Comparison of ENCODE assay signal across 16 cellular contexts in genomic region chr17:75318615-75319222, GRCh38. TPM values are rescaled to one million over a fixed set of nuclear protein-coding genes. Genes with fewer than 3 reads are reported as not detected.
DNase-seq lines count a peak whose midpoint lies in the region; ATAC-seq and TF ChIP-seq lines count a peak whose summit lies in the region.
"Had no signal": no experiment of that assay in that cellular context is flagged by ENCODE, and none has a peak within 500 bp of the region (broad histone marks: within the 10 kb centered on the region; RNA-seq: fewer than 3 reads in every experiment).

No MANE protein-coding gene starts in this region.

- ATAC-seq in heart left ventricle: no peak
- no peak for ATAC-seq in GM19328 (IDR thresholded peaks at IDR 0.05; ENCODE audit: unreplicated experiment)
- ATAC-seq: left colon had no signal

- no peaks in the 10 kb centered on the region for H3K9me2 ChIP-seq in SU-DHL-6 (replicated peaks; ENCODE audit: insufficient read depth, low read length)

- no peak for TF ChIP-seq POLR2A in heart left ventricle (IDR thresholded peaks at IDR 0.05)
- no peak for TF ChIP-seq POLR2A in transverse colon (IDR thresholded peaks at IDR 0.05)

- intact Hi-C loops in left ventricle myocardium inferior (cut with micrococcal nuclease) (no loop called here), heart left ventricle (cut with DNase I) (loop anchor here in 1 of 10 donors (10.0 kb wide), 1 partner anchor 216 kb away; no protein-coding TSS in a partner anchor), transverse colon (cut with DNase I; ENCODE audit: low total_unique reads) (no loop called here)

- H3K36me3 ChIP-seq in left ventricle myocardium inferior: peaks cover 40% of the 10 kb centered on the region
- H3K36me3 ChIP-seq in heart left ventricle: peaks cover 0 to 60% (median 43%) of the 10 kb centered on the region in 9 donors
- H3K36me3 ChIP-seq in SU-DHL-6 (ENCODE audit: low read length): peaks cover 19% of the 10 kb centered on the region; the same call in 1 of the 2 replicates
- peaks cover 0 to 10% (median 4%) of the 10 kb centered on the region in 4 donors for H3K36me3 ChIP-seq in transverse colon

- no peak overlapping the region for H3K4me2 ChIP-seq in SU-DHL-6 (ENCODE audit: low read depth, low read length, poor library complexity, severe bottlenecking)

- H3K27ac ChIP-seq in left ventricle myocardium inferior (replicated peaks) (peak overlapping the region; percentile 3), heart left ventricle (peak overlapping the region in 1 of 12 donors; percentile 95), SU-DHL-6 (ENCODE audit: low read depth, low read length) (peak overlapping the region; percentile 68; the same call in 1 of the 2 replicates), transverse colon (peak overlapping the region; percentile 21 to 76 (median 44))

- 88 to 89% (median 88%) methylated on average over 7 to 10 of the region's 10 CpGs for WGBS in heart left ventricle, 4 donors
- WGBS in transverse colon (ENCODE audit: low coverage in 1 of 2), 2 donors: 73 to 86% methylated on average over 1 to 10 of the region's 10 CpGs

- no peaks in the 10 kb centered on the region for H3K27me3 ChIP-seq in left ventricle myocardium inferior (ENCODE audit: low read depth)
- H3K27me3 ChIP-seq in heart left ventricle: no peaks in the 10 kb centered on the region
- H3K27me3 ChIP-seq in SU-DHL-6 (ENCODE audit: low read length): no peaks in the 10 kb centered on the region
- H3K27me3 ChIP-seq in transverse colon: no peaks in the 10 kb centered on the region
- H3K27me3 ChIP-seq: MG63 had no signal

- no peak overlapping the region for H3K4me3 Mint-ChIP-seq in glutamatergic neuron (ENCODE audit: unreplicated experiment)
- H3K4me3 Mint-ChIP-seq: activated CD4-positive, alpha-beta memory T cell treated with anti-CD3 and anti-CD28 coated beads for 36 hours had no signal

- H3K27ac Mint-ChIP-seq in glutamatergic neuron (ENCODE audit: unreplicated experiment): peak overlapping the region; percentile 12
- H3K27ac Mint-ChIP-seq: activated CD4-positive, alpha-beta memory T cell treated with anti-CD3 and anti-CD28 coated beads for 36 hours had no signal

- H3K4me1 ChIP-seq in left ventricle myocardium inferior (peaks cover 7% of the 10 kb centered on the region), heart left ventricle (peaks cover 0 to 59% (median 0%) of the 10 kb centered on the region in 12 donors), transverse colon (peaks cover 0 to 19% (median 4%) of the 10 kb centered on the region in 4 donors)

- H3K9me3 ChIP-seq in left ventricle myocardium inferior (replicated peaks) (no peaks in the 10 kb centered on the region), heart left ventricle (no peaks in the 10 kb centered on the region), SU-DHL-6 (ENCODE audit: insufficient read depth, low read length) (no peaks in the 10 kb centered on the region), transverse colon (no peaks in the 10 kb centered on the region)
- H3K9me3 ChIP-seq: MG63 had no signal

- H3F3A ChIP-seq in SU-DHL-6 (ENCODE audit: insufficient read depth): peaks cover 30% of the 10 kb centered on the region

- peaks cover 2% of the 10 kb centered on the region for H3K27me3 Mint-ChIP-seq in glutamatergic neuron (ENCODE audit: unreplicated experiment)
- H3K27me3 Mint-ChIP-seq: activated CD4-positive, alpha-beta memory T cell treated with anti-CD3 and anti-CD28 coated beads for 36 hours had no signal

- TF ChIP-seq EP300 in transverse colon (IDR thresholded peaks at IDR 0.05; ENCODE audit: low read depth): no peak

- no peaks in the 10 kb centered on the region for H4K20me1 ChIP-seq in SU-DHL-6 (ENCODE audit: low read depth, low read length)

- H3K9me3 Mint-ChIP-seq in glutamatergic neuron (ENCODE audit: unreplicated experiment): peaks cover 8% of the 10 kb centered on the region
- H3K9me3 Mint-ChIP-seq: activated CD4-positive, alpha-beta memory T cell treated with anti-CD3 and anti-CD28 coated beads for 36 hours had no signal

- in situ Hi-C loops in transverse colon (cut with MboI; ENCODE audit: low pct_ligation_motif_present in 1 of 4, low pct_unique_long_range_greater_than_20kb in 1 of 4, low sequenced_read_pairs in 3 of 4): loop anchor here in 2 of 4 donors (25.0 kb wide), 1 partner anchor 94 kb away; the partner anchor contains the start of gene GRB2 (in 2 of the 2)

- H3K4me3 ChIP-seq in left ventricle myocardium inferior (no peak overlapping the region), heart left ventricle (no peak overlapping the region), SU-DHL-6 (ENCODE audit: insufficient read depth, low read length, poor library complexity, severe bottlenecking) (no peak overlapping the region), transverse colon (no peak overlapping the region)
- H3K4me3 ChIP-seq: MG63 had no signal

- TF ChIP-seq CTCF in left ventricle myocardium inferior (IDR thresholded peaks at IDR 0.05; ENCODE audit: borderline replicate concordance): no peak
- no peak for TF ChIP-seq CTCF in heart left ventricle (IDR thresholded peaks at IDR 0.05)
- no peak for TF ChIP-seq CTCF in SU-DHL-6 (IDR thresholded peaks at IDR 0.05; ENCODE audit: insufficient read depth, low read length, poor library complexity, severe bottlenecking)
- TF ChIP-seq CTCF in glutamatergic neuron (IDR thresholded peaks at IDR 0.05; ENCODE audit: partially characterized antibody, unreplicated experiment): no peak
- no peak for TF ChIP-seq CTCF in transverse colon (IDR thresholded peaks at IDR 0.05)

- H3K4me1 Mint-ChIP-seq in glutamatergic neuron (ENCODE audit: low read depth, unreplicated experiment): peaks cover 8% of the 10 kb centered on the region

- H3K79me2 ChIP-seq in SU-DHL-6 (ENCODE audit: insufficient read depth, low read length): peaks cover 23% of the 10 kb centered on the region; the same call in 1 of the 2 replicates

- no peak overlapping the region for H3K9ac ChIP-seq in SU-DHL-6 (ENCODE audit: low read length)

- no peaks in the 10 kb centered on the region for H3K36me3 Mint-ChIP-seq in glutamatergic neuron (ENCODE audit: unreplicated experiment)

- no peak overlapping the region for H2AFZ ChIP-seq in SU-DHL-6 (ENCODE audit: low read depth, low read length, severe bottlenecking)

- DNase-seq in left ventricle myocardium inferior: no peak
- DNase-seq in heart left ventricle: no peak
- DNase-seq in glutamatergic neuron: no peak
- no peak for DNase-seq in transverse colon
- no peak for DNase-seq in C1 segment of cervical spinal cord (lab: John Stamatoyannopoulos, UW)
- DNase-seq in NCI-H2081 treated with DMSO at 0.1 percent for 48 hours (lab: John Stamatoyannopoulos, UW): no peak
- DNase-seq: activated CD4-positive, alpha-beta memory T cell treated with anti-CD3 and anti-CD28 coated beads for 36 hours; amygdala; EL; foreskin fibroblast; left colon; MG63; NCI-H1694 treated with DMSO at 0.1 percent for 48 hours; NCI-H510A had no signal

RNA-seq across cellular contexts. Expression of gene SLC25A19, which starts 29.5 kb away (rescaled TPM):
- 16.0 TPM for total RNA-seq in left ventricle myocardium inferior
- 10 to 100 TPM in 6 of 9 donors, 1 to 10 TPM in 3; 7.0 to 27.9 (median 11.7) TPM for total RNA-seq in heart left ventricle
- 10 to 100 TPM; 15.9 to 23.3 TPM for polyA plus RNA-seq in heart left ventricle
- total RNA-seq in glutamatergic neuron (ENCODE audit: unreplicated experiment): 9.3 TPM
- total RNA-seq in transverse colon: 10 to 100 TPM; 12.6 to 49.6 (median 20.7) TPM

RNA-seq across cellular contexts. Expression of gene MIF4GD, which starts 47.7 kb away (rescaled TPM):
- total RNA-seq in left ventricle myocardium inferior (11.9 TPM), heart left ventricle (10 to 100 TPM; 13.1 to 34.7 (median 18.6) TPM), glutamatergic neuron (ENCODE audit: unreplicated experiment) (12.8 TPM), transverse colon (10 to 100 TPM in 3 of 4 donors, 1 to 10 TPM in 1; 9.0 to 44.0 (median 28.6) TPM)
- polyA plus RNA-seq in heart left ventricle: 10 to 100 TPM in 1 of 2 donors, 1 to 10 TPM in 1; 8.6 to 27.8 TPM

RNA-seq across cellular contexts. Expression of gene MRPS7, which starts 57.0 kb away (rescaled TPM):
- total RNA-seq in left ventricle myocardium inferior (115 TPM), heart left ventricle (100 to 1,000 TPM in 8 of 9 donors, 10 to 100 TPM in 1; 76.7 to 143 (median 116) TPM), glutamatergic neuron (ENCODE audit: unreplicated experiment) (48.8 TPM), transverse colon (10 to 100 TPM; 27.1 to 54.0 (median 37.4) TPM)
- polyA plus RNA-seq in heart left ventricle: 100 to 1,000 TPM; 109 to 110 TPM

RNA-seq across cellular contexts. Expression of gene GGA3, which starts 57.3 kb away (rescaled TPM):
- total RNA-seq in left ventricle myocardium inferior (18.8 TPM), heart left ventricle (10 to 100 TPM; 15.8 to 31.0 (median 23.3) TPM), glutamatergic neuron (ENCODE audit: unreplicated experiment) (65.0 TPM), transverse colon (100 to 1,000 TPM in 1 of 4 donors, 10 to 100 TPM in 3; 36.2 to 134 (median 59.0) TPM)
- 10 to 100 TPM; 13.0 to 22.4 TPM for polyA plus RNA-seq in heart left ventricle
